Comparison of ENCODE assay signal across 1 cellular context in the genomic region with DNA sequence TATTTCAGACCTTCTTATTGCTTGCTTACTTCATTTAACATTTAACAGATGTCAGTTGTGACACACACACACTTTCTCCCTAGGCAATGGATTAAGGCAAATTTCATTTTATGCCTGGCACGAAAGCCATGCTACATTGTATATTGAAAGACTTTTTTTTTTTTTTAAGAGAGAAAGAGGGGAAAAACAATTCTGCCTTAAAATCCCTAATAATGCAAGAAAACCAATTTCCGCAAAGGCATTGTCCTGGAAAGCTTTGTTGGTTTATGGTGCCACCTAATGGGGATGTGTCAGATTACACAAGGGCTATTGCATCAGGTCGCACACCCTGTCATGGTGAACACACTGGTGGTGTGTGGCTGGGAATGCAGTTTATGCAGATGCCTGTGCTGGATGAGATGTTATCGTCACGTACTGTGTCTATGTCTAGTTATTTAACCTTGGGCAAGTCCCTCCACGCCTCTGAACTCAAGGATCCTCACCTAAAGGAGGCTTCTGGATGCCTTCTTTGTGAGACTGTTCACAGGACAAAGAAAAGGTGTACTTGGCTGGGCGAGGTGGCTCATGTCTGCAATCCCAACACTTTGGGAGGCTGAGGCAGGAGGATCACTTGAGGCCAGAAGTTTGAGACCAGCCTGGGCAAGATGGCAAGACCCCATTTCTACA.
TF ChIP-seq lines count a peak whose summit lies in the region.

No MANE protein-coding gene starts in this region.

TF ChIP-seq in GM12878, 131 proteins besides CTCF, POLR2A, EP300 and RAD21 (continued from another document):
- TF ChIP-seq, protein P1, sequence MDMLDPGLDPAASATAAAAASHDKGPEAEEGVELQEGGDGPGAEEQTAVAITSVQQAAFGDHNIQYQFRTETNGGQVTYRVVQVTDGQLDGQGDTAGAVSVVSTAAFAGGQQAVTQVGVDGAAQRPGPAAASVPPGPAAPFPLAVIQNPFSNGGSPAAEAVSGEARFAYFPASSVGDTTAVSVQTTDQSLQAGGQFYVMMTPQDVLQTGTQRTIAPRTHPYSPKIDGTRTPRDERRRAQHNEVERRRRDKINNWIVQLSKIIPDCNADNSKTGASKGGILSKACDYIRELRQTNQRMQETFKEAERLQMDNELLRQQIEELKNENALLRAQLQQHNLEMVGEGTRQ (IDR thresholded peaks at IDR 0.05; ENCODE audit: borderline replicate concordance, low read depth, low read length), result no peak
- TF ChIP-seq HDAC6 (IDR thresholded peaks at IDR 0.05; ENCODE audit: unreplicated experiment) (no peak), ZNF384 (IDR thresholded peaks at IDR 0.05; ENCODE audit: borderline replicate concordance, low read depth, low read length) (peak; percentile 72), SKIL (IDR thresholded peaks at IDR 0.05; ENCODE audit: low read depth, poor library complexity, severe bottlenecking) (peak; percentile 38), BACH1 (IDR thresholded peaks at IDR 0.05; ENCODE audit: borderline replicate concordance) (no peak), YY1 (IDR thresholded peaks at IDR 0.05; ENCODE audit: low read depth, low read length) (peak; percentile 78; the same call in 1 of the 2 replicates), IKZF1 (conservative IDR thresholded peaks at IDR 0.05) (peak; percentile 39), SMC3 (IDR thresholded peaks at IDR 0.05; ENCODE audit: borderline replicate concordance, low read length) (peak; percentile 96), E2F8 (IDR thresholded peaks at IDR 0.05; ENCODE audit: low read depth, partially characterized antibody) (no peak), KLF5 (IDR thresholded peaks at IDR 0.05; ENCODE audit: partially characterized antibody) (no peak), EED (IDR thresholded peaks at IDR 0.05; ENCODE audit: low read depth) (0 out of 2 replicates have a peak, but pooled peaks have one; percentile 32), BHLHE40 (IDR thresholded peaks at IDR 0.05; ENCODE audit: borderline replicate concordance in 1 of 2, low read depth in 2 of 2, low read length in 1 of 2) (0 out of 4 replicates have a peak, but pooled peaks of 1 of the 2 experiments have one; percentile 7), SIN3A (IDR thresholded peaks at IDR 0.05; ENCODE audit: low read depth, low read length) (0 out of 2 replicates have a peak, but pooled peaks have one; percentile 21), CEBPB (IDR thresholded peaks at IDR 0.05; ENCODE audit: borderline replicate concordance in 1 of 2, low read depth in 2 of 2, low read length in 2 of 2) (peak; percentile 22 to 77; a peak in 2 of 4 replicates), STAT1 (conservative IDR thresholded peaks at IDR 0.05) (0 out of 2 replicates have a peak, but pooled peaks have one; percentile 35), MTA3 (IDR thresholded peaks at IDR 0.05; ENCODE audit: borderline replicate concordance, low read length) (no peak), CBFB (IDR thresholded peaks at IDR 0.05; ENCODE audit: low read depth) (peak; percentile 41; the same call in 1 of the 2 replicates), RUNX3 (IDR thresholded peaks at IDR 0.05; ENCODE audit: low read length) (peak; percentile 59), ETV6 (conservative IDR thresholded peaks at IDR 0.05 in 1 of 2, IDR thresholded peaks at IDR 0.05 in 1 of 2; ENCODE audit: borderline replicate concordance in 1 of 2, low read depth in 1 of 2) (peak in 1 of 2 experiments; percentile 36; a peak in 1 of 4 replicates), STAT3 (IDR thresholded peaks at IDR 0.05; ENCODE audit: low read depth, low read length) (no peak), ATF7 (IDR thresholded peaks at IDR 0.05; ENCODE audit: low read depth) (peak; percentile 24; the same call in 1 of the 2 replicates), ELK1 (IDR thresholded peaks at IDR 0.05; ENCODE audit: low read depth, low read length) (no peak), SMAD1 (IDR thresholded peaks at IDR 0.05; ENCODE audit: low read depth, partially characterized antibody) (no peak), MEF2A (IDR thresholded peaks at IDR 0.05; ENCODE audit: insufficient read depth, low read depth, low read length) (0 out of 2 replicates have a peak, but pooled peaks have one; percentile 36), NFYA (IDR thresholded peaks at IDR 0.05; ENCODE audit: borderline replicate concordance, low read depth, low read length) (no peak), ASH2L (IDR thresholded peaks at IDR 0.05; ENCODE audit: borderline replicate concordance, low read depth) (no peak), BRCA1 (IDR thresholded peaks at IDR 0.05; ENCODE audit: low read depth, low read length) (no peak), FOXM1 (IDR thresholded peaks at IDR 0.05; ENCODE audit: low read depth, low read length) (peak; percentile 54; the same call in 1 of the 2 replicates), ATF2 (IDR thresholded peaks at IDR 0.05; ENCODE audit: low read length) (peak; percentile 47; the same call in 1 of the 2 replicates), CBX5 (IDR thresholded peaks at IDR 0.05; ENCODE audit: low read depth) (peak; percentile 67; the same call in 1 of the 2 replicates), IRF4 (IDR thresholded peaks at IDR 0.05; ENCODE audit: low read depth, low read length) (peak; percentile 62; the same call in 1 of the 2 replicates), MYB (IDR thresholded peaks at IDR 0.05; ENCODE audit: borderline replicate concordance, low read depth, low read length) (no peak), PAX5 (IDR thresholded peaks at IDR 0.05; ENCODE audit: borderline replicate concordance, low read depth, low read length) (0 out of 2 replicates have a peak, but pooled peaks have one; percentile 8), MLLT1 (IDR thresholded peaks at IDR 0.05) (0 out of 2 replicates have a peak, but pooled peaks have one; percentile 35)
- TF ChIP-seq, protein P2, sequence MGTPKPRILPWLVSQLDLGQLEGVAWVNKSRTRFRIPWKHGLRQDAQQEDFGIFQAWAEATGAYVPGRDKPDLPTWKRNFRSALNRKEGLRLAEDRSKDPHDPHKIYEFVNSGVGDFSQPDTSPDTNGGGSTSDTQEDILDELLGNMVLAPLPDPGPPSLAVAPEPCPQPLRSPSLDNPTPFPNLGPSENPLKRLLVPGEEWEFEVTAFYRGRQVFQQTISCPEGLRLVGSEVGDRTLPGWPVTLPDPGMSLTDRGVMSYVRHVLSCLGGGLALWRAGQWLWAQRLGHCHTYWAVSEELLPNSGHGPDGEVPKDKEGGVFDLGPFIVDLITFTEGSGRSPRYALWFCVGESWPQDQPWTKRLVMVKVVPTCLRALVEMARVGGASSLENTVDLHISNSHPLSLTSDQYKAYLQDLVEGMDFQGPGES (IDR thresholded peaks at IDR 0.05), result no peak
- TF ChIP-seq, protein P3, sequence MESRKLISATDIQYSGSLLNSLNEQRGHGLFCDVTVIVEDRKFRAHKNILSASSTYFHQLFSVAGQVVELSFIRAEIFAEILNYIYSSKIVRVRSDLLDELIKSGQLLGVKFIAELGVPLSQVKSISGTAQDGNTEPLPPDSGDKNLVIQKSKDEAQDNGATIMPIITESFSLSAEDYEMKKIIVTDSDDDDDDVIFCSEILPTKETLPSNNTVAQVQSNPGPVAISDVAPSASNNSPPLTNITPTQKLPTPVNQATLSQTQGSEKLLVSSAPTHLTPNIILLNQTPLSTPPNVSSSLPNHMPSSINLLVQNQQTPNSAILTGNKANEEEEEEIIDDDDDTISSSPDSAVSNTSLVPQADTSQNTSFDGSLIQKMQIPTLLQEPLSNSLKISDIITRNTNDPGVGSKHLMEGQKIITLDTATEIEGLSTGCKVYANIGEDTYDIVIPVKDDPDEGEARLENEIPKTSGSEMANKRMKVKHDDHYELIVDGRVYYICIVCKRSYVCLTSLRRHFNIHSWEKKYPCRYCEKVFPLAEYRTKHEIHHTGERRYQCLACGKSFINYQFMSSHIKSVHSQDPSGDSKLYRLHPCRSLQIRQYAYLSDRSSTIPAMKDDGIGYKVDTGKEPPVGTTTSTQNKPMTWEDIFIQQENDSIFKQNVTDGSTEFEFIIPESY (IDR thresholded peaks at IDR 0.05), result no peak
TF ChIP-seq in GM12878: peak in this region for 25.
